ENCODE assay signal across 7 cellular contexts in the genomic region with DNA sequence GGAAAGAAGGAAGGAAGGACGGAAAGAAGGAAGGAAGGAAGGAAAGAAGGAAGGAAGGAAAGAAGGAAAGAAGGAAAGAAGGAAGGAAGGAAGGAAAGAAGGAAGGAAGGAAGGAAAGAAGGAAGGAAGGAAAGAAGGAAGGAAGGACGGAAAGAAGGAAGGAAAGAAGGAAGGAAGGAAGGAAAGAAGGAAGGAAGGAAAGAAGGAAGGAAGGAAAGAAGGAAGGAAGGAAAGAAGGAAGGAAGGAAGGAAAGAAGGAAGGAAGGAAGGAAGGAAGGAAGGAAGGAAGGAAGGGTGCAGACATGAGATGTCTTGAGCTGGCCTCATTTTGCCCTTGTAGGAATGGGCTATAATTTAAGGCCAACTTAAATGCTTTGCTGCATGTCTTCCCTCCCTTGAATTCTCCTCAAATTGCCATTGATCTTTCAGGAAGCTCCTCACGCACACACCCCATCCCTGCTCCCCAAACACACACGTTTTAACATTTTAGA.
A peak's percentile ranks its signal among the peaks of the same experiment; 100 is the strongest.
DNase-seq lines count a peak whose midpoint lies in the region; ATAC-seq, FAIRE-seq and TF ChIP-seq lines count a peak whose summit lies in the region.
"Not testable (repeated sequence)": the region's sequence is repeated elsewhere in the genome, so short reads cannot be mapped to it uniquely, and the experiment has no call there.

No MANE protein-coding gene starts in this region.

- TF ChIP-seq POLR2A in H1 (IDR thresholded peaks at IDR 0.05; ENCODE audit: control extremely low read depth in 1 of 2, low read depth in 2 of 2, low read length in 2 of 2) = not testable (repeated sequence)

- H3K9me3 Mint-ChIP-seq in activated CD4-positive, alpha-beta T cell treated with anti-CD3 and anti-CD28 coated beads, Interleukin-2, amount 10 ng/mL, durations not matched to agents 24 days and 14 days; activated CD8-positive, alpha-beta memory T cell treated with anti-CD3 and anti-CD28 coated beads, Interleukin-2, amount 10 ng/mL, durations not matched to agents 7 days and 5 days (ENCODE audit: low read depth); activated naive CD8-positive, alpha-beta T cell (ENCODE audit: low read depth); neural progenitor cell: not testable (repeated sequence)
- H3K9me3 Mint-ChIP-seq in activated T-helper 17 cell treated with anti-CD3 and anti-CD28 coated beads, Interleukin-2, amount 50 U/mL, for 72 hours = peaks cover 23% of the 10 kb centered on the region

- H4K91ac ChIP-seq in H1 (replicated peaks; ENCODE audit: insufficient read length, low read length) = not testable (repeated sequence)

- not testable (repeated sequence) for FAIRE-seq in H1 (lab: Jason Lieb, UNC)

- H2AFZ ChIP-seq in OCI-LY7 (ENCODE audit: low read length) (peak overlapping the region; percentile 65; the same call in 1 of the 2 replicates), H1 (ENCODE audit: low read length) (peak overlapping the region; percentile 97), neural progenitor cell (replicated peaks) (peak overlapping the region; percentile 76)

- not testable (repeated sequence) for H2AK5ac ChIP-seq in H1 (ENCODE audit: low read depth, low read length)

- peak overlapping the region; percentile 81 for H3K27ac Mint-ChIP-seq in activated CD4-positive, alpha-beta T cell treated with anti-CD3 and anti-CD28 coated beads, Interleukin-2, amount 10 ng/mL, durations not matched to agents 24 days and 14 days
- H3K27ac Mint-ChIP-seq in activated CD8-positive, alpha-beta memory T cell treated with anti-CD3 and anti-CD28 coated beads, Interleukin-2, amount 10 ng/mL, durations not matched to agents 7 days and 5 days = peak overlapping the region; percentile 22
- peak overlapping the region; percentile 96 for H3K27ac Mint-ChIP-seq in activated T-helper 17 cell treated with anti-CD3 and anti-CD28 coated beads, Interleukin-2, amount 50 U/mL, for 72 hours
- peak overlapping the region; percentile 68 for H3K27ac Mint-ChIP-seq in activated naive CD8-positive, alpha-beta T cell
- not testable (repeated sequence) for H3K27ac Mint-ChIP-seq in neural progenitor cell

- intact Hi-C loops in OCI-LY7 (cut with micrococcal nuclease; ENCODE audit: unreplicated experiment) = not testable (repeated sequence)
- intact Hi-C loops in activated CD4-positive, alpha-beta T cell treated with anti-CD3 and anti-CD28 coated beads, Interleukin-2, amount 10 ng/mL, durations not matched to agents 24 days and 14 days (cut with micrococcal nuclease) = loop anchor here (1.0 kb wide), 1 partner anchor 209 kb away; no protein-coding TSS in a partner anchor

- H3K27me3 Mint-ChIP-seq in activated CD4-positive, alpha-beta T cell treated with anti-CD3 and anti-CD28 coated beads, Interleukin-2, amount 10 ng/mL, durations not matched to agents 24 days and 14 days; activated CD8-positive, alpha-beta memory T cell treated with anti-CD3 and anti-CD28 coated beads, Interleukin-2, amount 10 ng/mL, durations not matched to agents 7 days and 5 days; activated T-helper 17 cell treated with anti-CD3 and anti-CD28 coated beads, Interleukin-2, amount 50 U/mL, for 72 hours; activated naive CD8-positive, alpha-beta T cell; neural progenitor cell (ENCODE audit: insufficient read depth, low read depth): not testable (repeated sequence)

- not testable (repeated sequence) for H3K9me3 ChIP-seq in OCI-LY7 (ENCODE audit: low read length); H1 (ENCODE audit: insufficient read depth in 2 of 2, low read depth in 1 of 2, low read length in 1 of 2); neural progenitor cell (ENCODE audit: low read depth)

- not testable (repeated sequence) for BruUV-seq in OCI-LY7 (replicated peaks; lab: Mats Ljungman, UMichigan)

- TF ChIP-seq RAD21 in H1 (IDR thresholded peaks at IDR 0.05 in 1 of 2, conservative IDR thresholded peaks at IDR 0.05 in 1 of 2; ENCODE audit: low read depth in 2 of 2, low read length in 2 of 2) = not testable (repeated sequence)

- not testable (repeated sequence) for H3K27ac ChIP-seq in OCI-LY7 (ENCODE audit: low read depth, low read length, poor library complexity, severe bottlenecking); H1 (ENCODE audit: low read depth, low read length); neural progenitor cell

- H3K36me3 ChIP-seq in OCI-LY7 (ENCODE audit: insufficient read depth, low read length); H1 (ENCODE audit: control insufficient read depth in 2 of 4, insufficient read depth in 4 of 4, low read length in 3 of 4); neural progenitor cell: not testable (repeated sequence)

- H3K9ac ChIP-seq in H1 (replicated peaks in 1 of 4; ENCODE audit: extremely low read depth in 1 of 4, low read depth in 3 of 4, low read length in 3 of 4); neural progenitor cell: not testable (repeated sequence)

- H3K4me2 ChIP-seq in OCI-LY7 (ENCODE audit: low read length); H1 (ENCODE audit: insufficient read depth in 1 of 2, low read depth in 2 of 2, low read length in 2 of 2); neural progenitor cell: not testable (repeated sequence)

- not testable (repeated sequence) for H2BK12ac ChIP-seq in H1 (ENCODE audit: low read depth, low read length)

- WGBS in H1 (ENCODE audit: extremely low coverage in 1 of 2, insufficient coverage in 1 of 2, insufficient read length in 1 of 2, insufficient replicate concordance in 2 of 2, low coverage in 1 of 2, low lambda C conversion rate in 2 of 2, missing lambda C conversion rate in 1 of 2), 2 experiments = 85% methylated on average over 2 of the region's 4 CpGs; no CpG with 5 or more reads in 1 of the 2 experiments

- not testable (repeated sequence) for H3K18ac ChIP-seq in H1 (ENCODE audit: extremely low read depth, low read length)

- not testable (repeated sequence) for H4K8ac ChIP-seq in H1 (ENCODE audit: extremely low read depth, insufficient read depth, low read length)

- H4K20me1 ChIP-seq in OCI-LY7 (ENCODE audit: insufficient read depth, low read length); H1 (replicated peaks in 1 of 2; ENCODE audit: control insufficient read depth in 1 of 2, insufficient read depth in 2 of 2, low read length in 2 of 2); neural progenitor cell (ENCODE audit: low read depth): not testable (repeated sequence)

- CTCF ChIA-PET in OCI-LY7 (lab: Charles Lee; ENCODE audit: unreplicated experiment) = interaction anchor here (0.7 kb wide), 1 partner anchor 879 kb away, joined by 7 read pairs; no protein-coding TSS in a partner anchor
- CTCF ChIA-PET in activated CD8-positive, alpha-beta memory T cell treated with anti-CD3 and anti-CD28 coated beads, Interleukin-2, amount 10 ng/mL, durations not matched to agents 7 days and 5 days (lab: Charles Lee); H1 (lab: Charles Lee; ENCODE audit: partially characterized antibody): not testable (repeated sequence)

- H2BK20ac ChIP-seq in H1 (ENCODE audit: low read length) = not testable (repeated sequence)

- not testable (repeated sequence) for H2BK5ac ChIP-seq in H1 (ENCODE audit: low read depth, low read length)

- not testable (repeated sequence) for TF ChIP-seq CTCF in OCI-LY7 (conservative IDR thresholded peaks at IDR 0.05; ENCODE audit: low read length); H1 (IDR thresholded peaks at IDR 0.05; ENCODE audit: control extremely low read depth in 1 of 3, insufficient read depth in 1 of 3, low read depth in 1 of 3, low read length in 3 of 3); neural progenitor cell (IDR thresholded peaks at IDR 0.05)

- not testable (repeated sequence) for H3K79me2 ChIP-seq in OCI-LY7 (ENCODE audit: insufficient read depth, low read depth, low read length); H1 (ENCODE audit: control insufficient read depth in 1 of 2, insufficient read depth in 2 of 2, low read length in 2 of 2); neural progenitor cell (ENCODE audit: low read depth)

- ATAC-seq in activated CD8-positive, alpha-beta memory T cell treated with anti-CD3 and anti-CD28 coated beads, Interleukin-2, amount 10 ng/mL, durations not matched to agents 7 days and 5 days; activated T-helper 17 cell treated with anti-CD3 and anti-CD28 coated beads, Interleukin-2, amount 50 U/mL, for 72 hours (replicated peaks): not testable (repeated sequence)

- not testable (repeated sequence) for DNase-seq in OCI-LY7 (ENCODE audit: low spot score); activated CD4-positive, alpha-beta T cell treated with anti-CD3 and anti-CD28 coated beads, Interleukin-2, amount 10 ng/mL, durations not matched to agents 24 days and 14 days; activated CD8-positive, alpha-beta memory T cell treated with anti-CD3 and anti-CD28 coated beads, Interleukin-2, amount 10 ng/mL, durations not matched to agents 7 days and 5 days; H1 (ENCODE audit: low read depth in 1 of 2, low spot score in 2 of 2); neural progenitor cell (ENCODE audit: low spot score)

- not testable (repeated sequence) for H3K4me1 Mint-ChIP-seq in activated CD4-positive, alpha-beta T cell treated with anti-CD3 and anti-CD28 coated beads, Interleukin-2, amount 10 ng/mL, durations not matched to agents 24 days and 14 days; activated CD8-positive, alpha-beta memory T cell treated with anti-CD3 and anti-CD28 coated beads, Interleukin-2, amount 10 ng/mL, durations not matched to agents 7 days and 5 days; activated naive CD8-positive, alpha-beta T cell (ENCODE audit: low read depth); neural progenitor cell
- H3K4me1 Mint-ChIP-seq in activated T-helper 17 cell treated with anti-CD3 and anti-CD28 coated beads, Interleukin-2, amount 50 U/mL, for 72 hours = peaks cover 37% of the 10 kb centered on the region

- H3K14ac ChIP-seq in H1 (ENCODE audit: insufficient read length) = not testable (repeated sequence)

- not testable (repeated sequence) for H3K36me3 Mint-ChIP-seq in activated CD4-positive, alpha-beta T cell treated with anti-CD3 and anti-CD28 coated beads, Interleukin-2, amount 10 ng/mL, durations not matched to agents 24 days and 14 days (ENCODE audit: low read depth); activated CD8-positive, alpha-beta memory T cell treated with anti-CD3 and anti-CD28 coated beads, Interleukin-2, amount 10 ng/mL, durations not matched to agents 7 days and 5 days; activated T-helper 17 cell treated with anti-CD3 and anti-CD28 coated beads, Interleukin-2, amount 50 U/mL, for 72 hours (ENCODE audit: low read depth); activated naive CD8-positive, alpha-beta T cell; neural progenitor cell

- H2BK15ac ChIP-seq in H1 (ENCODE audit: low read length) = not testable (repeated sequence)

- H3K4ac ChIP-seq in H1 (replicated peaks; ENCODE audit: insufficient read length, low read depth, low read length) = not testable (repeated sequence)

- not testable (repeated sequence) for H3K23ac ChIP-seq in H1 (ENCODE audit: insufficient read length)

- not testable (repeated sequence) for H3K56ac ChIP-seq in H1 (replicated peaks; ENCODE audit: insufficient read length, low read depth, low read length)

- H3K27me3 ChIP-seq in H1 (replicated peaks in 1 of 4; ENCODE audit: control insufficient read depth in 3 of 4, extremely low read depth in 1 of 4, insufficient read depth in 3 of 4, low read length in 3 of 4); neural progenitor cell: not testable (repeated sequence)

- H3F3A ChIP-seq in neural progenitor cell (ENCODE audit: low read depth) = not testable (repeated sequence)

- H3K4me1 ChIP-seq in OCI-LY7 (ENCODE audit: insufficient read depth, low read length, poor library complexity, severe bottlenecking); H1 (replicated peaks in 1 of 4; ENCODE audit: control insufficient read depth in 3 of 4, insufficient read depth in 4 of 4, low read length in 3 of 4); neural progenitor cell: not testable (repeated sequence)

- not testable (repeated sequence) for H4K5ac ChIP-seq in H1 (ENCODE audit: insufficient read length, low read depth, low read length)

- H2BK120ac ChIP-seq in H1 (replicated peaks; ENCODE audit: low read depth, low read length) = not testable (repeated sequence)

- H3K4me3 ChIP-seq in OCI-LY7 (ENCODE audit: low read depth, low read length, poor library complexity, severe bottlenecking); H1 (ENCODE audit: extremely low read depth in 1 of 4, insufficient read depth in 2 of 4, low read depth in 3 of 4, low read length in 4 of 4); neural progenitor cell: not testable (repeated sequence)

- H3K9me2 ChIP-seq in OCI-LY7 (ENCODE audit: insufficient read depth, low read length) = not testable (repeated sequence)

- POLR2A ChIA-PET in OCI-LY7 (lab: Charles Lee) = interaction anchor here (0.6 to 0.7 kb wide), 2 partner anchors 129 to 258 kb away, joined by 3 read pairs; no protein-coding TSS in a partner anchor
- POLR2A ChIA-PET in H1 (lab: Charles Lee; ENCODE audit: partially characterized antibody) = not testable (repeated sequence)

- H3K23me2 ChIP-seq in H1 (ENCODE audit: low read depth, low read length) = not testable (repeated sequence)

- TF ChIP-seq EP300 in H1 (IDR thresholded peaks at IDR 0.05; ENCODE audit: borderline replicate concordance in 1 of 2, low read depth in 2 of 2, low read length in 2 of 2) = not testable (repeated sequence)

- peak overlapping the region; percentile 2 for H3K4me3 Mint-ChIP-seq in activated CD4-positive, alpha-beta T cell treated with anti-CD3 and anti-CD28 coated beads, Interleukin-2, amount 10 ng/mL, durations not matched to agents 24 days and 14 days
- not testable (repeated sequence) for H3K4me3 Mint-ChIP-seq in activated CD8-positive, alpha-beta memory T cell treated with anti-CD3 and anti-CD28 coated beads, Interleukin-2, amount 10 ng/mL, durations not matched to agents 7 days and 5 days; activated naive CD8-positive, alpha-beta T cell; neural progenitor cell
- peak overlapping the region; percentile 67 for H3K4me3 Mint-ChIP-seq in activated T-helper 17 cell treated with anti-CD3 and anti-CD28 coated beads, Interleukin-2, amount 50 U/mL, for 72 hours

- not testable (repeated sequence) for H3K79me1 ChIP-seq in H1 (ENCODE audit: low read depth, low read length)
